21 cellular contexts compared by ENCODE assay signal in genomic region chr7:118194571-118194970, GRCh38.
"Had no signal": no experiment of that assay in that cellular context is flagged by ENCODE, and none has a peak within 500 bp of the region (broad histone marks: within the 10 kb centered on the region; RNA-seq: fewer than 3 reads in every experiment).

No MANE protein-coding gene starts in this region.

- H3K9me3 Mint-ChIP-seq: naive thymus-derived CD8-positive, alpha-beta T cell; neural crest cell had no signal

- FAIRE-seq: endometrium, islet of Langerhans, small intestine had no signal

- H3K27me3 Mint-ChIP-seq: naive thymus-derived CD8-positive, alpha-beta T cell had no signal

- ATAC-seq: gastrocnemius medialis; heart right ventricle; left lobe of liver; naive thymus-derived CD8-positive, alpha-beta T cell; right cardiac atrium had no signal

- H3K4me1 Mint-ChIP-seq: neural crest cell had no signal

- DNase-seq: effector memory CD4-positive, alpha-beta T cell; gastrocnemius medialis; heart right ventricle; hypothalamus; mammary epithelial cell; naive thymus-derived CD8-positive, alpha-beta T cell; nucleus accumbens; ovary; right cardiac atrium; small intestine; stimulated activated CD4-positive, alpha-beta T cell treated with anti-CD3 and anti-CD28 coated beads, Interleukin-12 subunit alpha, Interleukin-12 subunit beta, amount 100 ng/mL, for 4 hours; stimulated activated naive CD4-positive, alpha-beta T cell; stomach; substantia nigra; transverse colon had no signal

- H3K4me3 Mint-ChIP-seq: naive thymus-derived CD8-positive, alpha-beta T cell; neural crest cell had no signal

- H3K27ac ChIP-seq: esophagus muscularis mucosa, gastrocnemius medialis, heart right ventricle, ovary, stomach, thoracic aorta, transverse colon had no signal
